Comparison of ENCODE assay signal across 24 cellular contexts in genomic region chr7:138618506-138618905, GRCh38.
DNase-seq lines count a peak whose midpoint lies in the region; ATAC-seq and TF ChIP-seq lines count a peak whose summit lies in the region.
"Had no signal": no experiment of that assay in that cellular context is flagged by ENCODE, and none has a peak within 500 bp of the region (broad histone marks: within the 10 kb centered on the region; RNA-seq: fewer than 3 reads in every experiment).

No MANE protein-coding gene starts in this region.

- H3K4me3 Mint-ChIP-seq in activated T-cell treated with anti-CD3 and anti-CD28 coated beads, Interleukin-2, amount 50 U/mL, for 72 hours, result no peak overlapping the region
- H3K4me3 Mint-ChIP-seq in IgD-negative memory B cell (no peak overlapping the region), natural killer cell (no peak overlapping the region)
- H3K4me3 Mint-ChIP-seq: CD8-positive, alpha-beta T cell had no signal

- peak overlapping the region; percentile 26 for H3K27ac Mint-ChIP-seq in activated T-cell treated with anti-CD3 and anti-CD28 coated beads, Interleukin-2, amount 50 U/mL, for 72 hours
- H3K27ac Mint-ChIP-seq in IgD-negative memory B cell (peak overlapping the region in 2 of 3 donors; percentile 47 to 84), natural killer cell (no peak overlapping the region)
- H3K27ac Mint-ChIP-seq: CD8-positive, alpha-beta T cell had no signal

- H3K4me3 ChIP-seq in body of pancreas, result no peak overlapping the region

- H3K27ac ChIP-seq in body of pancreas, result peak overlapping the region in 3 of 4 donors; percentile 32 to 59 (median 54)
- H3K27ac ChIP-seq: C4-2B had no signal

- H3K4me1 ChIP-seq in body of pancreas, result peaks cover 19% of the 10 kb centered on the region

- H3K27me3 Mint-ChIP-seq in activated T-cell treated with anti-CD3 and anti-CD28 coated beads, Interleukin-2, amount 50 U/mL, for 72 hours (ENCODE audit: low read depth), result no peaks in the 10 kb centered on the region
- no peaks in the 10 kb centered on the region for H3K27me3 Mint-ChIP-seq in IgD-negative memory B cell
- no peaks in the 10 kb centered on the region for H3K27me3 Mint-ChIP-seq in natural killer cell (ENCODE audit: low read depth in 2 of 2)

- no peaks in the 10 kb centered on the region for H3K27me3 ChIP-seq in body of pancreas

- no peaks in the 10 kb centered on the region for H3K36me3 Mint-ChIP-seq in activated T-cell treated with anti-CD3 and anti-CD28 coated beads, Interleukin-2, amount 50 U/mL, for 72 hours (ENCODE audit: insufficient read depth in 2 of 2)
- H3K36me3 Mint-ChIP-seq in IgD-negative memory B cell, result no peaks in the 10 kb centered on the region
- H3K36me3 Mint-ChIP-seq in natural killer cell, result no peaks in the 10 kb centered on the region
- H3K36me3 Mint-ChIP-seq: CD8-positive, alpha-beta T cell had no signal

- no peak for TF ChIP-seq POLR2A in body of pancreas (IDR thresholded peaks at IDR 0.05)

- intact Hi-C loops in body of pancreas (cut with DNase I) (no loop called here), natural killer cell (cut with micrococcal nuclease) (no loop called here)

- peaks cover 7% of the 10 kb centered on the region for H3K4me1 Mint-ChIP-seq in activated T-cell treated with anti-CD3 and anti-CD28 coated beads, Interleukin-2, amount 50 U/mL, for 72 hours (ENCODE audit: low read depth)
- peaks cover 0 to 2% (median 0%) of the 10 kb centered on the region in 3 donors for H3K4me1 Mint-ChIP-seq in IgD-negative memory B cell
- H3K4me1 Mint-ChIP-seq in natural killer cell, result no peaks in the 10 kb centered on the region

- 89 to 94% methylated on average over 10 of the region's 10 CpGs for WGBS in body of pancreas, 2 donors

- no peaks in the 10 kb centered on the region for H3K9me3 Mint-ChIP-seq in activated T-cell treated with anti-CD3 and anti-CD28 coated beads, Interleukin-2, amount 50 U/mL, for 72 hours
- H3K9me3 Mint-ChIP-seq in IgD-negative memory B cell (no peaks in the 10 kb centered on the region), natural killer cell (no peaks in the 10 kb centered on the region)
- H3K9me3 Mint-ChIP-seq: CD8-positive, alpha-beta T cell had no signal

- TF ChIP-seq CTCF in body of pancreas (IDR thresholded peaks at IDR 0.05), result no peak
- TF ChIP-seq CTCF in natural killer cell (IDR thresholded peaks at IDR 0.05), result no peak

- H3K9me3 ChIP-seq in body of pancreas, result no peaks in the 10 kb centered on the region

- H3K36me3 ChIP-seq in body of pancreas (replicated peaks in 1 of 2; ENCODE audit: insufficient read depth in 1 of 2, low read depth in 2 of 2), result no peaks in the 10 kb centered on the region

- ATAC-seq in activated T-cell treated with anti-CD3 and anti-CD28 coated beads, Interleukin-2, amount 50 U/mL, for 72 hours (replicated peaks in 1 of 2), result no peak
- ATAC-seq in body of pancreas (no peak), HG02885 (IDR thresholded peaks at IDR 0.05; ENCODE audit: poor library complexity, unreplicated experiment) (no peak), natural killer cell (no peak), GM18867 (IDR thresholded peaks at IDR 0.05; ENCODE audit: unreplicated experiment) (no peak)
- ATAC-seq: CD8-positive, alpha-beta T cell; Panc1 had no signal

- no peak for DNase-seq in activated T-cell treated with anti-CD3 and anti-CD28 coated beads, Interleukin-2, amount 50 U/mL, for 72 hours
- no peak for DNase-seq in activated T-cell treated with anti-CD3 and anti-CD28 coated beads, Interleukin-2, amount 50 U/mL, for 1 hour
- DNase-seq in body of pancreas (no peak), natural killer cell (no peak)
- DNase-seq: Caco-2; CD8-positive, alpha-beta T cell; GOT3; HCEC 1CT; IMR-90; Karpas-422; NCI-H1092 treated with DMSO at 0.1 percent for 48 hours; NCI-H1436; NCI-H187; NCI-H2081 treated with DMSO at 0.1 percent for 48 hours; NCI-H2171; NCI-H226; NCI-H510A; NCI-H69; SHP77 treated with DMSO at 0.1 percent for 48 hours had no signal

Comparison
In these comparisons a context has a peak if more than half of its experiments do, and no peak if none do; other contexts are left out.
1. H3K27ac Mint-ChIP-seq: peak in activated T-cell treated with anti-CD3 and anti-CD28 coated beads, Interleukin-2, amount 50 U/mL, for 72 hours (single experiment) and IgD-negative memory B cell (2 of 3); none in natural killer cell (0 of 2).